16 cellular contexts compared by ENCODE assay signal in genomic region chrX:1134156-1134555, GRCh38.
A peak's percentile ranks its signal among the peaks of the same experiment; 100 is the strongest.
DNase-seq lines count a peak whose midpoint lies in the region; ATAC-seq and TF ChIP-seq lines count a peak whose summit lies in the region.
"Had no signal": no experiment of that assay in that cellular context is flagged by ENCODE, and none has a peak within 500 bp of the region (broad histone marks: within the 10 kb centered on the region; RNA-seq: fewer than 3 reads in every experiment).

No MANE protein-coding gene starts in this region.

- H3K36me3 ChIP-seq in spleen = no peaks in the 10 kb centered on the region
- H3K36me3 ChIP-seq in lower lobe of right lung = no peaks in the 10 kb centered on the region
- H3K36me3 ChIP-seq in CD8-positive, alpha-beta memory T cell (ENCODE audit: insufficient read depth, low read length) = no peaks in the 10 kb centered on the region
- no peaks in the 10 kb centered on the region for H3K36me3 ChIP-seq in ovary
- H3K36me3 ChIP-seq: BLaER1, HAP-1 had no signal

- no peaks in the 10 kb centered on the region for H3K27me3 ChIP-seq in right cardiac atrium (ENCODE audit: control insufficient read depth, insufficient read depth)
- no peaks in the 10 kb centered on the region for H3K27me3 ChIP-seq in spleen (replicated peaks in 1 of 7)
- no peaks in the 10 kb centered on the region for H3K27me3 ChIP-seq in lower lobe of right lung (ENCODE audit: low read depth)
- no peaks in the 10 kb centered on the region for H3K27me3 ChIP-seq in CD8-positive, alpha-beta memory T cell (ENCODE audit: insufficient read depth, low read length, poor library complexity, severe bottlenecking)
- H3K27me3 ChIP-seq in ovary = no peaks in the 10 kb centered on the region
- H3K27me3 ChIP-seq: BLaER1 had no signal

- CTCF ChIA-PET in CD8-positive, alpha-beta memory T cell (lab: Charles Lee) = no interaction called here

- TF ChIP-seq CTCF in spleen (IDR thresholded peaks at IDR 0.05 in 8 of 11, conservative IDR thresholded peaks at IDR 0.05 in 3 of 11) (no peak), lower lobe of right lung (IDR thresholded peaks at IDR 0.05) (no peak), ovary (IDR thresholded peaks at IDR 0.05) (no peak)

- peaks cover 0 to 5% of the 10 kb centered on the region in 2 donors for H3K27me3 Mint-ChIP-seq in CD8-positive, alpha-beta memory T cell

- H3K27ac ChIP-seq in right cardiac atrium (ENCODE audit: low read length) (no peak overlapping the region), spleen (no peak overlapping the region), lower lobe of right lung (no peak overlapping the region), ovary (no peak overlapping the region)
- no peak overlapping the region for H3K27ac ChIP-seq in CD8-positive, alpha-beta memory T cell (ENCODE audit: low read depth, low read length)
- H3K27ac ChIP-seq: BLaER1, HL-60 had no signal

- no peak overlapping the region for H3K27ac Mint-ChIP-seq in CD8-positive, alpha-beta memory T cell
- H3K27ac Mint-ChIP-seq: CD14-positive monocyte; CD4-positive, alpha-beta memory T cell had no signal

- POLR2A ChIA-PET in CD8-positive, alpha-beta memory T cell (lab: Charles Lee) = no interaction called here

- no peaks in the 10 kb centered on the region for H3K4me1 Mint-ChIP-seq in CD8-positive, alpha-beta memory T cell
- H3K4me1 Mint-ChIP-seq: CD14-positive monocyte; CD4-positive, alpha-beta memory T cell had no signal

- H3K9me3 Mint-ChIP-seq in CD8-positive, alpha-beta memory T cell = peaks cover 0 to 3% (median 0%) of the 10 kb centered on the region in 5 donors

- peak; percentile 54 for DNase-seq in cardiac septum (ENCODE audit: low spot score)
- DNase-seq in right cardiac atrium = no peak
- DNase-seq in islet precursor cell = peak; percentile 39
- DNase-seq in spleen = peak; percentile 25
- no peak for DNase-seq in lower lobe of right lung
- DNase-seq in CD8-positive, alpha-beta memory T cell = no peak
- DNase-seq in ovary = no peak
- DNase-seq: 8988T; Calu3; CD4-positive, alpha-beta memory T cell; DMS79 treated with DMSO at 0.1 percent for 48 hours; GF-D8 had no signal

- H3K9me3 ChIP-seq in right cardiac atrium (ENCODE audit: control insufficient read depth, low read length) = no peaks in the 10 kb centered on the region
- H3K9me3 ChIP-seq in spleen = peaks cover 0 to 57% (median 0%) of the 10 kb centered on the region in 8 donors
- no peaks in the 10 kb centered on the region for H3K9me3 ChIP-seq in lower lobe of right lung
- no peaks in the 10 kb centered on the region for H3K9me3 ChIP-seq in CD8-positive, alpha-beta memory T cell (ENCODE audit: low read length)
- H3K9me3 ChIP-seq in ovary = no peaks in the 10 kb centered on the region
- H3K9me3 ChIP-seq: BLaER1, HAP-1 had no signal

- H3K4me3 ChIP-seq in right cardiac atrium (ENCODE audit: low read length) (no peak overlapping the region), spleen (no peak overlapping the region), lower lobe of right lung (no peak overlapping the region), ovary (no peak overlapping the region)
- no peak overlapping the region for H3K4me3 ChIP-seq in CD8-positive, alpha-beta memory T cell (ENCODE audit: low read length)
- H3K4me3 ChIP-seq: BLaER1, HAP-1 had no signal

- no peaks in the 10 kb centered on the region for H3K36me3 Mint-ChIP-seq in CD8-positive, alpha-beta memory T cell
- H3K36me3 Mint-ChIP-seq: CD14-positive monocyte; CD4-positive, alpha-beta memory T cell had no signal

- intact Hi-C loops in cardiac septum (cut with DNase I) (no loop called here), right cardiac atrium (cut with DNase I) (no loop called here), spleen (cut with DNase I; ENCODE audit: low total_unique reads) (no loop called here), lower lobe of right lung (cut with DNase I) (no loop called here), ovary (cut with DNase I) (no loop called here)

- no peak for ATAC-seq in right cardiac atrium
- no peak for ATAC-seq in lower lobe of right lung

- TF ChIP-seq POLR2A in spleen (IDR thresholded peaks at IDR 0.05) (no peak), ovary (IDR thresholded peaks at IDR 0.05) (no peak)

- TF ChIP-seq EP300 in ovary (IDR thresholded peaks at IDR 0.05) = no peak

- no peak overlapping the region for H3K4me3 Mint-ChIP-seq in CD8-positive, alpha-beta memory T cell
- H3K4me3 Mint-ChIP-seq: CD14-positive monocyte; CD4-positive, alpha-beta memory T cell had no signal

- 84% methylated on average over 12 of the region's 12 CpGs for WGBS in right cardiac atrium
- 84 to 91% (median 86%) methylated on average over 12 of the region's 12 CpGs for WGBS in spleen, 5 donors
- 81 to 82% (median 82%) methylated on average over 12 of the region's 12 CpGs for WGBS in ovary, 3 donors

- no peaks in the 10 kb centered on the region for H3K4me1 ChIP-seq in right cardiac atrium (ENCODE audit: control insufficient read depth, insufficient read depth, low read length)
- no peaks in the 10 kb centered on the region for H3K4me1 ChIP-seq in spleen
- no peaks in the 10 kb centered on the region for H3K4me1 ChIP-seq in lower lobe of right lung
- H3K4me1 ChIP-seq in CD8-positive, alpha-beta memory T cell (ENCODE audit: insufficient read depth, low read length) = no peaks in the 10 kb centered on the region
- H3K4me1 ChIP-seq in ovary (ENCODE audit: insufficient read depth) = no peaks in the 10 kb centered on the region
- H3K4me1 ChIP-seq: BLaER1, HAP-1 had no signal

Comparison
In these comparisons a context has a peak if more than half of its experiments do, and no peak if none do; other contexts are left out.
1. DNase-seq: peak in cardiac septum (single experiment), islet precursor cell (single experiment) and spleen (single experiment); none in right cardiac atrium (0 of 3), lower lobe of right lung (single experiment), CD8-positive, alpha-beta memory T cell (0 of 5) and ovary (0 of 5).